In genomic region chr9:109699019-109699418, GRCh38 we compare ENCODE assay signal across 1 cellular context.
A peak's percentile ranks its signal among the peaks of the same experiment; 100 is the strongest.
TF ChIP-seq lines count a peak whose summit lies in the region.

No MANE protein-coding gene starts in this region.

TF ChIP-seq in SK-N-SH treated with all-trans-retinoic acid at 6 μM for 48 hours, 23 proteins besides CTCF, POLR2A, EP300 and RAD21 (continued from another document):
- peak; percentile 22; the same call in 1 of the 2 replicates for TF ChIP-seq POU6F1 (CRISPR knock-in tag; IDR thresholded peaks at IDR 0.05; ENCODE audit: borderline replicate concordance, low read depth)
- no peak for TF ChIP-seq ISL1 (CRISPR knock-in tag; IDR thresholded peaks at IDR 0.05)
